In the genomic region with DNA sequence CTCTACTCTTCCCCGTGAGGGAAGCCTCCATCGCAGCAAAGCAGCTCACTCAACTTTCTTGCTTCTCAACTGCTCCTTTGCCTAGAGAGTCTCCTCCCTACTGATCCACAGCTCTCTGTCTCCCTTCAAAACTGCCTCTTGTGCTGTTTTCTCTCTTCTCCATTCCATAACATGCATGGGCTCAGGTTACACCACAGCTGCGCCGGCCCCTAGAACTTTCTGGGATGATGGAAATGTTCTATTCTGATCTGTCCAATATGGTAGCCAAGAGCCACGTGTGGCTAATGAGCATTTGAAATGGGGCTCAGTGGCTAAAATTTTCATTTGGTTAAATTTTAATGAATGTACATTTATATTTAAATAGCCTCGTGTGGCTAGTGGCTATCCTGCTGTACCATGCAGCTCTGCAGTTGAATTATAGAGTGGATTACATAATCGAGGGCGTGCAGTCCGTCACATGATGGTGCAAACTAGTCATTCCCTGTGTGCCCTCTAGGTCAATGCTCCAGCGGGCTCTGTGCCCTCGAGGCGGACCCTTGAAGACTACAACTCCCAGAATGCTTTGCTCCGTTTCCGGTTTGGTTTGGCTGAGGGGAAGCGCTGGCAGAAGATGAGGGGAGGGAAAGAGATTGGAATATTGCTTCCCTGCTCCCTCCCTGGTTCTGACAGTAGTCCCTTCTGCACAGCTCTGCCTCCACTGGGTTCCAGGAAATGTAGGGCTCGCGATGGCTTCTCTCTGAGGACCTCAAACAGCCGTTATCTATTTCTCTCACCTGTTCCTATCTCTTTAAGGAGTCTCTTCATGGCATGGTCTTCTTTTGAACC, we compare ENCODE assay signal across 1 cellular context.
TF ChIP-seq lines count a peak whose summit lies in the region.

No MANE protein-coding gene starts in this region.

TF ChIP-seq in WTC11, 78 proteins besides CTCF, POLR2A, EP300 and RAD21 (continued from another document):
- TF ChIP-seq, protein P1, sequence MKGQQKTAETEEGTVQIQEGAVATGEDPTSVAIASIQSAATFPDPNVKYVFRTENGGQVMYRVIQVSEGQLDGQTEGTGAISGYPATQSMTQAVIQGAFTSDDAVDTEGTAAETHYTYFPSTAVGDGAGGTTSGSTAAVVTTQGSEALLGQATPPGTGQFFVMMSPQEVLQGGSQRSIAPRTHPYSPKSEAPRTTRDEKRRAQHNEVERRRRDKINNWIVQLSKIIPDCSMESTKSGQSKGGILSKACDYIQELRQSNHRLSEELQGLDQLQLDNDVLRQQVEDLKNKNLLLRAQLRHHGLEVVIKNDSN (CRISPR knock-in tag; IDR thresholded peaks at IDR 0.05), result peak; percentile 63; the same call in 1 of the 2 replicates
- no peak for TF ChIP-seq SP1 (CRISPR knock-in tag; conservative IDR thresholded peaks at IDR 0.05)
- no peak for TF ChIP-seq EMX1 (CRISPR knock-in tag; IDR thresholded peaks at IDR 0.05)
- no peak for TF ChIP-seq ZSCAN18 (CRISPR knock-in tag; IDR thresholded peaks at IDR 0.05)
- TF ChIP-seq RELA (CRISPR knock-in tag; IDR thresholded peaks at IDR 0.05; ENCODE audit: borderline replicate concordance), result no peak
- TF ChIP-seq ZNF423 (CRISPR knock-in tag; IDR thresholded peaks at IDR 0.05), result no peak
- TF ChIP-seq ZBTB43 (CRISPR knock-in tag; IDR thresholded peaks at IDR 0.05), result no peak
TF ChIP-seq in WTC11: peak in this region for 2.
